ENCODE assay signal across 16 cellular contexts in the genomic region with DNA sequence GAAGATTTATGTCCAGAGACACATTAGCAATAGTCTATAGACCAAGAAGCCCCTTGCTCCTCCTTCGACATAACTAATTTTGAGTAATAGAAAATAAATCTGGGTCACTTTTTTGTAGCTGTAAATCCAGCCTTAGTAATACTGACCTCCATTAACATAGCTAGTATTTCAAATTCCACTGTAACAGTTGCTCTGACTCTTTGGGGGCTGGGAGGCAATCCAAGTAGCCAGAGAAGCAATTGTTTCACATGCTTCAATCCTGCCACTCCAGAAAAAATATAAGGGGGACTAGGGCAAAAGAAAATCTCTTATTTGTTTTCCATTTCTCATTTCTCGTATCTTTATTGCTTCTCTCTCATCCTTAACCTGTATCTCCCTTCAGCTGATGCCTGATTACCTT.
DNase-seq lines count a peak whose midpoint lies in the region; ATAC-seq and TF ChIP-seq lines count a peak whose summit lies in the region.
"Had no signal": no experiment of that assay in that cellular context is flagged by ENCODE, and none has a peak within 500 bp of the region (broad histone marks: within the 10 kb centered on the region; RNA-seq: fewer than 3 reads in every experiment).

No MANE protein-coding gene starts in this region.

- no peak for ATAC-seq in activated CD8-positive, alpha-beta T cell treated with anti-CD3 and anti-CD28 coated beads for 36 hours
- no peak for ATAC-seq in activated CD8-positive, alpha-beta T cell treated with anti-CD3 and anti-CD28 coated beads, Interleukin-2, amount 10 ng/mL, durations not matched to agents 7 days and 5 days
- ATAC-seq in WTC11 (peak; percentile 24; the same call in 1 of the 2 replicates), GM19035 (IDR thresholded peaks at IDR 0.05; ENCODE audit: unreplicated experiment) (no peak)
- ATAC-seq: K562 had no signal

- H3K27ac ChIP-seq in spleen (peak overlapping the region in 6 of 8 donors; percentile 10 to 74 (median 53)), uterus (peak overlapping the region in 1 of 2 donors; percentile 82)
- H3K27ac ChIP-seq: RWPE1, thoracic aorta had no signal

- H3K4me1 ChIP-seq in spleen (peaks cover 27 to 89% (median 58%) of the 10 kb centered on the region in 6 donors), uterus (no peaks in the 10 kb centered on the region)

- POLR2A ChIA-PET in activated CD8-positive, alpha-beta T cell treated with anti-CD3 and anti-CD28 coated beads for 36 hours (lab: Charles Lee), result interaction anchor here (1.3 kb wide), 1 partner anchor 34 kb away, joined by 4 read pairs; no protein-coding TSS in a partner anchor
- POLR2A ChIA-PET in activated CD8-positive, alpha-beta T cell treated with anti-CD3 and anti-CD28 coated beads, Interleukin-2, amount 10 ng/mL, durations not matched to agents 7 days and 5 days (lab: Charles Lee), result interaction anchor here (1.6 kb wide), 1 partner anchor 46 kb away, joined by 3 read pairs; no protein-coding TSS in a partner anchor
- POLR2A ChIA-PET in WTC11 (lab: Charles Lee), result no interaction called here

- H3K27me3 Mint-ChIP-seq in activated CD8-positive, alpha-beta T cell treated with anti-CD3 and anti-CD28 coated beads for 36 hours, result no peaks in the 10 kb centered on the region
- no peaks in the 10 kb centered on the region for H3K27me3 Mint-ChIP-seq in activated CD8-positive, alpha-beta T cell treated with anti-CD3 and anti-CD28 coated beads, Interleukin-2, amount 10 ng/mL, durations not matched to agents 7 days and 5 days (ENCODE audit: low read depth)
- H3K27me3 Mint-ChIP-seq in WTC11 (ENCODE audit: low read depth), result no peaks in the 10 kb centered on the region

- no peaks in the 10 kb centered on the region for H3K9me3 Mint-ChIP-seq in activated CD8-positive, alpha-beta T cell treated with anti-CD3 and anti-CD28 coated beads for 36 hours
- peaks cover 6% of the 10 kb centered on the region for H3K9me3 Mint-ChIP-seq in activated CD8-positive, alpha-beta T cell treated with anti-CD3 and anti-CD28 coated beads, Interleukin-2, amount 10 ng/mL, durations not matched to agents 7 days and 5 days (ENCODE audit: insufficient read depth)
- peaks cover 12% of the 10 kb centered on the region; the same call in 1 of the 2 replicates for H3K9me3 Mint-ChIP-seq in WTC11

- TF ChIP-seq CTCF in activated CD8-positive, alpha-beta T cell treated with anti-CD3 and anti-CD28 coated beads for 36 hours (IDR thresholded peaks at IDR 0.05), result no peak
- no peak for TF ChIP-seq CTCF in WTC11 (IDR thresholded peaks at IDR 0.05)
- no peak for TF ChIP-seq CTCF in fibroblast of villous mesenchyme (IDR thresholded peaks at IDR 0.05; ENCODE audit: insufficient read depth, low read depth, low read length)
- no peak for TF ChIP-seq CTCF in spleen (IDR thresholded peaks at IDR 0.05 in 8 of 11, conservative IDR thresholded peaks at IDR 0.05 in 3 of 11)
- TF ChIP-seq CTCF in uterus (IDR thresholded peaks at IDR 0.05), result no peak

- CTCF ChIA-PET in activated CD8-positive, alpha-beta T cell treated with anti-CD3 and anti-CD28 coated beads for 36 hours (lab: Charles Lee), result interaction anchor here (1.2 to 2.3 kb wide), 2 partner anchors 42 to 146 kb away, joined by 3 to 10 read pairs; partner anchors contain the start of gene MAML2
- CTCF ChIA-PET in activated CD8-positive, alpha-beta T cell treated with anti-CD3 and anti-CD28 coated beads, Interleukin-2, amount 10 ng/mL, durations not matched to agents 7 days and 5 days (lab: Charles Lee), result interaction anchor here (1.2 to 2.1 kb wide), 3 partner anchors 11 to 146 kb away, joined by 3 to 10 read pairs (median 6); partner anchors contain the start of gene MAML2
- CTCF ChIA-PET in WTC11 (lab: Charles Lee), result interaction anchor here (2.1 to 3.1 kb wide), 2 partner anchors 142 to 145 kb away, joined by 7 to 14 read pairs; partner anchors contain the start of gene MAML2

- no peak overlapping the region for H3K4me3 ChIP-seq in fibroblast of villous mesenchyme (ENCODE audit: low read depth, low read length)
- H3K4me3 ChIP-seq in spleen, result no peak overlapping the region
- no peak overlapping the region for H3K4me3 ChIP-seq in uterus
- H3K4me3 ChIP-seq: K562, thoracic aorta had no signal

- H3K27ac Mint-ChIP-seq in activated CD8-positive, alpha-beta T cell treated with anti-CD3 and anti-CD28 coated beads for 36 hours, result peak overlapping the region; percentile 74
- H3K27ac Mint-ChIP-seq in activated CD8-positive, alpha-beta T cell treated with anti-CD3 and anti-CD28 coated beads, Interleukin-2, amount 10 ng/mL, durations not matched to agents 7 days and 5 days, result no peak overlapping the region
- peak overlapping the region; percentile 80 for H3K27ac Mint-ChIP-seq in WTC11

- H3K27me3 ChIP-seq in spleen (replicated peaks in 1 of 7), result no peaks in the 10 kb centered on the region
- no peaks in the 10 kb centered on the region for H3K27me3 ChIP-seq in uterus

- no peak overlapping the region for H3K4me3 Mint-ChIP-seq in activated CD8-positive, alpha-beta T cell treated with anti-CD3 and anti-CD28 coated beads for 36 hours
- H3K4me3 Mint-ChIP-seq in activated CD8-positive, alpha-beta T cell treated with anti-CD3 and anti-CD28 coated beads, Interleukin-2, amount 10 ng/mL, durations not matched to agents 7 days and 5 days, result no peak overlapping the region
- no peak overlapping the region for H3K4me3 Mint-ChIP-seq in WTC11

- H3K36me3 ChIP-seq in spleen (no peaks in the 10 kb centered on the region), uterus (no peaks in the 10 kb centered on the region)
- H3K36me3 ChIP-seq: thoracic aorta had no signal

- H3K4me1 Mint-ChIP-seq in activated CD8-positive, alpha-beta T cell treated with anti-CD3 and anti-CD28 coated beads for 36 hours (ENCODE audit: low read depth), result peaks cover 85% of the 10 kb centered on the region
- H3K4me1 Mint-ChIP-seq in activated CD8-positive, alpha-beta T cell treated with anti-CD3 and anti-CD28 coated beads, Interleukin-2, amount 10 ng/mL, durations not matched to agents 7 days and 5 days (ENCODE audit: low read depth), result peaks cover 50% of the 10 kb centered on the region
- peaks cover 71% of the 10 kb centered on the region for H3K4me1 Mint-ChIP-seq in WTC11

- H3K9me3 ChIP-seq in spleen, result no peaks in the 10 kb centered on the region
- H3K9me3 ChIP-seq in uterus, result no peaks in the 10 kb centered on the region
- H3K9me3 ChIP-seq: thoracic aorta had no signal

- no peak for TF ChIP-seq POLR2A in spleen (IDR thresholded peaks at IDR 0.05)
- TF ChIP-seq POLR2A in uterus (IDR thresholded peaks at IDR 0.05), result no peak

- intact Hi-C loops in activated CD8-positive, alpha-beta T cell treated with anti-CD3 and anti-CD28 coated beads for 36 hours (cut with micrococcal nuclease), result no loop called here
- intact Hi-C loops in spleen (cut with DNase I; ENCODE audit: low total_unique reads) (no loop called here), uterus (cut with DNase I; ENCODE audit: low total_unique reads) (no loop called here)

- H3K36me3 Mint-ChIP-seq in activated CD8-positive, alpha-beta T cell treated with anti-CD3 and anti-CD28 coated beads for 36 hours (ENCODE audit: low read depth), result peaks cover 36% of the 10 kb centered on the region
- H3K36me3 Mint-ChIP-seq in activated CD8-positive, alpha-beta T cell treated with anti-CD3 and anti-CD28 coated beads, Interleukin-2, amount 10 ng/mL, durations not matched to agents 7 days and 5 days (ENCODE audit: low read depth), result peaks cover 45% of the 10 kb centered on the region
- peaks cover 4% of the 10 kb centered on the region; the same call in 1 of the 2 replicates for H3K36me3 Mint-ChIP-seq in WTC11

- WGBS in spleen, 5 donors, result 77 to 89% (median 86%) methylated on average over 2 of the region's 2 CpGs

- DNase-seq in activated CD8-positive, alpha-beta T cell treated with anti-CD3 and anti-CD28 coated beads for 36 hours, result no peak
- no peak for DNase-seq in activated CD8-positive, alpha-beta T cell treated with anti-CD3 and anti-CD28 coated beads, Interleukin-2, amount 10 ng/mL, durations not matched to agents 7 days and 5 days
- DNase-seq in WTC11 (ENCODE audit: low spot score) (no peak), fibroblast of villous mesenchyme (ENCODE audit: low read depth) (peak; percentile 36), spleen (no peak), KG1 (lab: John Stamatoyannopoulos, UW) (no peak), uterus (no peak)
- DNase-seq: amniotic stem cell, foreskin melanocyte, NCI-H146, NCI-H748 treated with DMSO at 0.1 percent for 48 hours, T1000 had no signal

TF ChIP-seq in WTC11, 78 proteins besides CTCF, POLR2A, EP300 and RAD21 (continues in another document):
- TF ChIP-seq, protein P1, sequence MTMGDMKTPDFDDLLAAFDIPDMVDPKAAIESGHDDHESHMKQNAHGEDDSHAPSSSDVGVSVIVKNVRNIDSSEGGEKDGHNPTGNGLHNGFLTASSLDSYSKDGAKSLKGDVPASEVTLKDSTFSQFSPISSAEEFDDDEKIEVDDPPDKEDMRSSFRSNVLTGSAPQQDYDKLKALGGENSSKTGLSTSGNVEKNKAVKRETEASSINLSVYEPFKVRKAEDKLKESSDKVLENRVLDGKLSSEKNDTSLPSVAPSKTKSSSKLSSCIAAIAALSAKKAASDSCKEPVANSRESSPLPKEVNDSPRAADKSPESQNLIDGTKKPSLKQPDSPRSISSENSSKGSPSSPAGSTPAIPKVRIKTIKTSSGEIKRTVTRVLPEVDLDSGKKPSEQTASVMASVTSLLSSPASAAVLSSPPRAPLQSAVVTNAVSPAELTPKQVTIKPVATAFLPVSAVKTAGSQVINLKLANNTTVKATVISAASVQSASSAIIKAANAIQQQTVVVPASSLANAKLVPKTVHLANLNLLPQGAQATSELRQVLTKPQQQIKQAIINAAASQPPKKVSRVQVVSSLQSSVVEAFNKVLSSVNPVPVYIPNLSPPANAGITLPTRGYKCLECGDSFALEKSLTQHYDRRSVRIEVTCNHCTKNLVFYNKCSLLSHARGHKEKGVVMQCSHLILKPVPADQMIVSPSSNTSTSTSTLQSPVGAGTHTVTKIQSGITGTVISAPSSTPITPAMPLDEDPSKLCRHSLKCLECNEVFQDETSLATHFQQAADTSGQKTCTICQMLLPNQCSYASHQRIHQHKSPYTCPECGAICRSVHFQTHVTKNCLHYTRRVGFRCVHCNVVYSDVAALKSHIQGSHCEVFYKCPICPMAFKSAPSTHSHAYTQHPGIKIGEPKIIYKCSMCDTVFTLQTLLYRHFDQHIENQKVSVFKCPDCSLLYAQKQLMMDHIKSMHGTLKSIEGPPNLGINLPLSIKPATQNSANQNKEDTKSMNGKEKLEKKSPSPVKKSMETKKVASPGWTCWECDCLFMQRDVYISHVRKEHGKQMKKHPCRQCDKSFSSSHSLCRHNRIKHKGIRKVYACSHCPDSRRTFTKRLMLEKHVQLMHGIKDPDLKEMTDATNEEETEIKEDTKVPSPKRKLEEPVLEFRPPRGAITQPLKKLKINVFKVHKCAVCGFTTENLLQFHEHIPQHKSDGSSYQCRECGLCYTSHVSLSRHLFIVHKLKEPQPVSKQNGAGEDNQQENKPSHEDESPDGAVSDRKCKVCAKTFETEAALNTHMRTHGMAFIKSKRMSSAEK (CRISPR knock-in tag; IDR thresholded peaks at IDR 0.05; ENCODE audit: borderline replicate concordance), result no peak
